ENCODE assay signal across 11 cellular contexts in the genomic region with DNA sequence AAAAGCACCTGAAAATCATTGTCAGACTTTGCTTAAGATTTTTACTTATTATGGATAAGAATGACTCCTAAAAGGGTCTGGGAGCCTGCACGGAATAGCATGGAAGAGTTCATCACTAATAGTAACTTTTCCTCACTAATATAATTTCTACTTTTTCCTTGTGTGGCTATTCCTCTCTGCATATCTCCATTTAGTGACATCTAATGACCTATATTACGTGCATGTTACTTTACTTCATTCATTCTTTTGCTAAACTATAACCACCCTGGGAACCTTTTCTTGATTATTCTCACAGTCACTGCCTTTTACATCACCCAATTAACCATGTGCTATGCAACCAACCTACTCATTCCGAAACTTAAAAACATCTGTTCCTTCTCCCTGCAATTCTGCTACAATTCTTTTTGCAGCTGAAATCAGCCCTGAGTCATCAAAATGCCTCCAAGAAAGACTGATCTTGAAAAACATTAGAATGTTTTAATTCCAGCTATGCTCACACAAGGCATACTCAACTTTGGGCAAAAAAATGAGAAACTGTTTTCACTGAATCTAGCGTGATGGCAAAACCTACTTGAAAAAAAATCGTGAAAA.
DNase-seq lines count a peak whose midpoint lies in the region; ATAC-seq and TF ChIP-seq lines count a peak whose summit lies in the region.
"Had no signal": no experiment of that assay in that cellular context is flagged by ENCODE, and none has a peak within 500 bp of the region (broad histone marks: within the 10 kb centered on the region; RNA-seq: fewer than 3 reads in every experiment).

No MANE protein-coding gene starts in this region.

- POLR2A ChIA-PET in activated CD4-positive, alpha-beta memory T cell treated with anti-CD3 and anti-CD28 coated beads, Interleukin-2, amount 10 ng/mL, durations not matched to agents 7 days and 5 days (lab: Charles Lee) = no interaction called here
- POLR2A ChIA-PET in CD4-positive, alpha-beta T cell (lab: Charles Lee) = no interaction called here

- no peaks in the 10 kb centered on the region for H3K36me3 Mint-ChIP-seq in activated CD4-positive, alpha-beta memory T cell treated with anti-CD3 and anti-CD28 coated beads, Interleukin-2, amount 10 ng/mL, durations not matched to agents 7 days and 5 days (ENCODE audit: low read depth)
- peaks cover 43% of the 10 kb centered on the region for H3K36me3 Mint-ChIP-seq in CD4-positive, alpha-beta T cell (ENCODE audit: low read depth)

- no peak for TF ChIP-seq CTCF in CD4-positive, alpha-beta T cell (IDR thresholded peaks at IDR 0.05)

- CTCF ChIA-PET in activated CD4-positive, alpha-beta memory T cell treated with anti-CD3 and anti-CD28 coated beads, Interleukin-2, amount 10 ng/mL, durations not matched to agents 7 days and 5 days (lab: Charles Lee) = no interaction called here
- CTCF ChIA-PET in CD4-positive, alpha-beta T cell (lab: Charles Lee) = no interaction called here

- H3K27ac ChIP-seq in CD4-positive, alpha-beta T cell (ENCODE audit: low read depth, low read length) = no peak overlapping the region

- no peaks in the 10 kb centered on the region for H3K9me3 ChIP-seq in CD4-positive, alpha-beta T cell (ENCODE audit: control insufficient read depth, low read length)

- H3K27me3 Mint-ChIP-seq in activated CD4-positive, alpha-beta memory T cell treated with anti-CD3 and anti-CD28 coated beads, Interleukin-2, amount 10 ng/mL, durations not matched to agents 7 days and 5 days = no peaks in the 10 kb centered on the region
- H3K27me3 Mint-ChIP-seq in CD4-positive, alpha-beta T cell = no peaks in the 10 kb centered on the region

- intact Hi-C loops in CD4-positive, alpha-beta T cell (cut with DNase I, micrococcal nuclease) = no loop called here

- H3K27me3 ChIP-seq in CD4-positive, alpha-beta T cell (ENCODE audit: control insufficient read depth, insufficient read depth, low read length) = no peaks in the 10 kb centered on the region

- H3K4me1 Mint-ChIP-seq in activated CD4-positive, alpha-beta memory T cell treated with anti-CD3 and anti-CD28 coated beads, Interleukin-2, amount 10 ng/mL, durations not matched to agents 7 days and 5 days = peaks cover 2% of the 10 kb centered on the region
- peaks cover 8% of the 10 kb centered on the region for H3K4me1 Mint-ChIP-seq in CD4-positive, alpha-beta T cell (ENCODE audit: low read depth)

- ATAC-seq in GM19467 (IDR thresholded peaks at IDR 0.05; ENCODE audit: unreplicated experiment) (peak; percentile 87), HG03139 (IDR thresholded peaks at IDR 0.05; ENCODE audit: unreplicated experiment) (peak; percentile 91)
- no peak for ATAC-seq in CD4-positive, alpha-beta T cell (ENCODE audit: poor library complexity)
- ATAC-seq: left lobe of liver had no signal

- peak; percentile 84 for DNase-seq in EH (ENCODE audit: low read depth)
- DNase-seq in astrocyte of the hippocampus (ENCODE audit: low read depth, low spot score) = peak; percentile 75
- no peak for DNase-seq in activated CD4-positive, alpha-beta memory T cell treated with anti-CD3 and anti-CD28 coated beads, Interleukin-2, amount 10 ng/mL, durations not matched to agents 7 days and 5 days
- DNase-seq in CD4-positive, alpha-beta T cell = no peak
- DNase-seq in activated CD4-positive, alpha-beta T cell treated with anti-CD3 and anti-CD28 coated beads, Interleukin-2, amount 50 U/mL, for 4 hours = no peak
- no peak for DNase-seq in NCI-H2196 (lab: John Stamatoyannopoulos, UW; ENCODE audit: unreplicated experiment)
- DNase-seq: NCI-H69 had no signal

- H3K27ac Mint-ChIP-seq in activated CD4-positive, alpha-beta memory T cell treated with anti-CD3 and anti-CD28 coated beads, Interleukin-2, amount 10 ng/mL, durations not matched to agents 7 days and 5 days = no peak overlapping the region
- H3K27ac Mint-ChIP-seq in CD4-positive, alpha-beta T cell = no peak overlapping the region
- H3K27ac Mint-ChIP-seq: activated naive CD4-positive, alpha-beta T cell treated with anti-CD3 and anti-CD28 coated beads, Interleukin-2, amount 50 U/mL, for 72 hours had no signal

- no peaks in the 10 kb centered on the region for H3K9me3 Mint-ChIP-seq in activated CD4-positive, alpha-beta memory T cell treated with anti-CD3 and anti-CD28 coated beads, Interleukin-2, amount 10 ng/mL, durations not matched to agents 7 days and 5 days
- H3K9me3 Mint-ChIP-seq in CD4-positive, alpha-beta T cell = peaks cover 9% of the 10 kb centered on the region

- no peak overlapping the region for H3K4me3 Mint-ChIP-seq in activated CD4-positive, alpha-beta memory T cell treated with anti-CD3 and anti-CD28 coated beads, Interleukin-2, amount 10 ng/mL, durations not matched to agents 7 days and 5 days
- no peak overlapping the region for H3K4me3 Mint-ChIP-seq in CD4-positive, alpha-beta T cell

Comparison
In these comparisons a context has a peak if more than half of its experiments do, and no peak if none do; other contexts are left out.
1. DNase-seq: peak in EH (single experiment) and astrocyte of the hippocampus (single experiment); none in activated CD4-positive, alpha-beta memory T cell treated with anti-CD3 and anti-CD28 coated beads, Interleukin-2, amount 10 ng/mL, durations not matched to agents 7 days and 5 days (single experiment), CD4-positive, alpha-beta T cell (0 of 10), activated CD4-positive, alpha-beta T cell treated with anti-CD3 and anti-CD28 coated beads, Interleukin-2, amount 50 U/mL, for 4 hours (0 of 2) and NCI-H2196 (single experiment).